1 cellular context compared by ENCODE assay signal in the genomic region with DNA sequence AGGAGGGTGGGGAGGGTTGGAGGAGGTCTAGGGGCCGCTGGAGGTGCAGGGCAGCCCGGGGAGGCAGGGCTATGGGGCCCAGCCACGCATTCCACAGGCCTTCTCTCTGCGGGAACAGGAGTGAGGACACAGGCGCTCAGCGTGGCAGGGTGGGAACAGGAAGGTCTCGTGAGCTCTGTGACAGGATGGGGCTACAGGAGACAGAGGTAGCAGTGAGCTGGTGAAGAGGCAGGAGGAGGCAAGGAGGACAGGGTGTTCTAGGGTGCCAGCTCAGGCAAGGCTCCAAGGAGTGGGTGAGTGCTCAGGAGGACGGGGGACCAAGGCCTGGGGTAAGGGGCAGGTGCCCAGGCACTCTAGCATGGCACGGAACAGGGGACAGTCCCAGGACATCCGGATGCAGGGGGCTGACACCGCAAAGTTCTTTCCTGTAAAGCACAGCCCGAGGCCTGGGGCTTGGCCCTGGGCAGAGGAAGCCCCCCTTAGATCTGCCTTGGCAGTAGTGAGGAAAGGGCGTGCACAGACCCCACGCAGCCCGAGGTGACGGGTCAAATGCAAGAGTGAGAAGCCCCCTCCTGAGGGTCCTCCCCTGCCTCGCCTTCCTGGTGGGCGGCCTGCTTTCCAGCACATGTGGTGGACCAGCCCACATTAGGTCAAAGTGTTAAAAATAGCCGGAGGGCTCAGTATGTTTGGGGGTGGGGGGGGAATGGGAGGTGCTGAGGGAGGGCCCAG.
TF ChIP-seq lines count a peak whose summit lies in the region.

No MANE protein-coding gene starts in this region.

TF ChIP-seq in K562, 482 proteins besides CTCF, POLR2A, EP300 and RAD21 (continues in another document):
- TF ChIP-seq ELF2 (CRISPR knock-in tag; IDR thresholded peaks at IDR 0.05) = peak; percentile 13; the same call in 1 of the 2 replicates
- TF ChIP-seq, protein P1, sequence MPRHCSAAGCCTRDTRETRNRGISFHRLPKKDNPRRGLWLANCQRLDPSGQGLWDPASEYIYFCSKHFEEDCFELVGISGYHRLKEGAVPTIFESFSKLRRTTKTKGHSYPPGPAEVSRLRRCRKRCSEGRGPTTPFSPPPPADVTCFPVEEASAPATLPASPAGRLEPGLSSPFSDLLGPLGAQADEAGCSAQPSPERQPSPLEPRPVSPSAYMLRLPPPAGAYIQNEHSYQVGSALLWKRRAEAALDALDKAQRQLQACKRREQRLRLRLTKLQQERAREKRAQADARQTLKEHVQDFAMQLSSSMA (CRISPR knock-in tag; IDR thresholded peaks at IDR 0.05) = no peak
- 0 out of 2 replicates have a peak, but pooled peaks have one; percentile 16 for TF ChIP-seq EGR1 (conservative IDR thresholded peaks at IDR 0.05)
- no peak for TF ChIP-seq FOXK2 (conservative IDR thresholded peaks at IDR 0.05 in 1 of 2, IDR thresholded peaks at IDR 0.05 in 1 of 2; ENCODE audit: low read depth in 2 of 2)
- TF ChIP-seq, protein P2, sequence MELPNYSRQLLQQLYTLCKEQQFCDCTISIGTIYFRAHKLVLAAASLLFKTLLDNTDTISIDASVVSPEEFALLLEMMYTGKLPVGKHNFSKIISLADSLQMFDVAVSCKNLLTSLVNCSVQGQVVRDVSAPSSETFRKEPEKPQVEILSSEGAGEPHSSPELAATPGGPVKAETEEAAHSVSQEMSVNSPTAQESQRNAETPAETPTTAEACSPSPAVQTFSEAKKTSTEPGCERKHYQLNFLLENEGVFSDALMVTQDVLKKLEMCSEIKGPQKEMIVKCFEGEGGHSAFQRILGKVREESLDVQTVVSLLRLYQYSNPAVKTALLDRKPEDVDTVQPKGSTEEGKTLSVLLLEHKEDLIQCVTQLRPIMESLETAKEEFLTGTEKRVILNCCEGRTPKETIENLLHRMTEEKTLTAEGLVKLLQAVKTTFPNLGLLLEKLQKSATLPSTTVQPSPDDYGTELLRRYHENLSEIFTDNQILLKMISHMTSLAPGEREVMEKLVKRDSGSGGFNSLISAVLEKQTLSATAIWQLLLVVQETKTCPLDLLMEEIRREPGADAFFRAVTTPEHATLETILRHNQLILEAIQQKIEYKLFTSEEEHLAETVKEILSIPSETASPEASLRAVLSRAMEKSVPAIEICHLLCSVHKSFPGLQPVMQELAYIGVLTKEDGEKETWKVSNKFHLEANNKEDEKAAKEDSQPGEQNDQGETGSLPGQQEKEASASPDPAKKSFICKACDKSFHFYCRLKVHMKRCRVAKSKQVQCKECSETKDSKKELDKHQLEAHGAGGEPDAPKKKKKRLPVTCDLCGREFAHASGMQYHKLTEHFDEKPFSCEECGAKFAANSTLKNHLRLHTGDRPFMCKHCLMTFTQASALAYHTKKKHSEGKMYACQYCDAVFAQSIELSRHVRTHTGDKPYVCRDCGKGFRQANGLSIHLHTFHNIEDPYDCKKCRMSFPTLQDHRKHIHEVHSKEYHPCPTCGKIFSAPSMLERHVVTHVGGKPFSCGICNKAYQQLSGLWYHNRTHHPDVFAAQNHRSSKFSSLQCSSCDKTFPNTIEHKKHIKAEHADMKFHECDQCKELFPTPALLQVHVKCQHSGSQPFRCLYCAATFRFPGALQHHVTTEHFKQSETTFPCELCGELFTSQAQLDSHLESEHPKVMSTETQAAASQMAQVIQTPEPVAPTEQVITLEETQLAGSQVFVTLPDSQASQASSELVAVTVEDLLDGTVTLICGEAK (IDR thresholded peaks at IDR 0.05) = 0 out of 2 replicates have a peak, but pooled peaks have one; percentile 9
- TF ChIP-seq, protein P2 (CRISPR knock-in tag; IDR thresholded peaks at IDR 0.05) = 0 out of 2 replicates have a peak, but pooled peaks have one; percentile 24
- TF ChIP-seq, protein P3, sequence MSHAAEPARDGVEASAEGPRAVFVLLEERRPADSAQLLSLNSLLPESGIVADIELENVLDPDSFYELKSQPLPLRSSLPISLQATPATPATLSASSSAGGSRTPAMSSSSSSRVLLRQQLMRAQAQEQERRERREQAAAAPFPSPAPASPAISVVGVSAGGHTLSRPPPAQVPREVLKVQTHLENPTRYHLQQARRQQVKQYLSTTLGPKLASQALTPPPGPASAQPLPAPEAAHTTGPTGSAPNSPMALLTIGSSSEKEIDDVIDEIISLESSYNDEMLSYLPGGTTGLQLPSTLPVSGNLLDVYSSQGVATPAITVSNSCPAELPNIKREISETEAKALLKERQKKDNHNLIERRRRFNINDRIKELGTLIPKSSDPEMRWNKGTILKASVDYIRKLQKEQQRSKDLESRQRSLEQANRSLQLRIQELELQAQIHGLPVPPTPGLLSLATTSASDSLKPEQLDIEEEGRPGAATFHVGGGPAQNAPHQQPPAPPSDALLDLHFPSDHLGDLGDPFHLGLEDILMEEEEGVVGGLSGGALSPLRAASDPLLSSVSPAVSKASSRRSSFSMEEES (CRISPR knock-in tag; IDR thresholded peaks at IDR 0.05) = no peak
- TF ChIP-seq CHD1 (IDR thresholded peaks at IDR 0.05; ENCODE audit: low read length) = no peak
- TF ChIP-seq ZNF184 (CRISPR knock-in tag; IDR thresholded peaks at IDR 0.05) = no peak
- no peak for TF ChIP-seq RUNX1 (IDR thresholded peaks at IDR 0.05; ENCODE audit: low read depth)
- 0 out of 2 replicates have a peak, but pooled peaks have one; percentile 63 for TF ChIP-seq ZNF124 (CRISPR knock-in tag; IDR thresholded peaks at IDR 0.05)
- TF ChIP-seq HCFC1 (IDR thresholded peaks at IDR 0.05; ENCODE audit: low read depth, low read length) = no peak
- peak; percentile 36; the same call in 1 of the 2 replicates for TF ChIP-seq POLR2G (IDR thresholded peaks at IDR 0.05; ENCODE audit: low read depth, low read length)
- no peak for TF ChIP-seq SUPT5H (IDR thresholded peaks at IDR 0.05)
- TF ChIP-seq, protein P4, sequence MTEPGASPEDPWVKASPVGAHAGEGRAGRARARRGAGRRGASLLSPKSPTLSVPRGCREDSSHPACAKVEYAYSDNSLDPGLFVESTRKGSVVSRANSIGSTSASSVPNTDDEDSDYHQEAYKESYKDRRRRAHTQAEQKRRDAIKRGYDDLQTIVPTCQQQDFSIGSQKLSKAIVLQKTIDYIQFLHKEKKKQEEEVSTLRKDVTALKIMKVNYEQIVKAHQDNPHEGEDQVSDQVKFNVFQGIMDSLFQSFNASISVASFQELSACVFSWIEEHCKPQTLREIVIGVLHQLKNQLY (CRISPR knock-in tag; conservative IDR thresholded peaks at IDR 0.05) = no peak
- TF ChIP-seq, protein P5, sequence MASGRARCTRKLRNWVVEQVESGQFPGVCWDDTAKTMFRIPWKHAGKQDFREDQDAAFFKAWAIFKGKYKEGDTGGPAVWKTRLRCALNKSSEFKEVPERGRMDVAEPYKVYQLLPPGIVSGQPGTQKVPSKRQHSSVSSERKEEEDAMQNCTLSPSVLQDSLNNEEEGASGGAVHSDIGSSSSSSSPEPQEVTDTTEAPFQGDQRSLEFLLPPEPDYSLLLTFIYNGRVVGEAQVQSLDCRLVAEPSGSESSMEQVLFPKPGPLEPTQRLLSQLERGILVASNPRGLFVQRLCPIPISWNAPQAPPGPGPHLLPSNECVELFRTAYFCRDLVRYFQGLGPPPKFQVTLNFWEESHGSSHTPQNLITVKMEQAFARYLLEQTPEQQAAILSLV (tag; IDR thresholded peaks at IDR 0.05) = no peak
- TF ChIP-seq KDM4B (IDR thresholded peaks at IDR 0.05; ENCODE audit: borderline replicate concordance in 2 of 2, low read depth in 1 of 2) = no peak
- TF ChIP-seq, protein P6, sequence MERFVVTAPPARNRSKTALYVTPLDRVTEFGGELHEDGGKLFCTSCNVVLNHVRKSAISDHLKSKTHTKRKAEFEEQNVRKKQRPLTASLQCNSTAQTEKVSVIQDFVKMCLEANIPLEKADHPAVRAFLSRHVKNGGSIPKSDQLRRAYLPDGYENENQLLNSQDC (CRISPR knock-in tag; IDR thresholded peaks at IDR 0.05) = no peak
- no peak for TF ChIP-seq SRF (CRISPR knock-in tag; IDR thresholded peaks at IDR 0.05)
- TF ChIP-seq ZBTB7A (IDR thresholded peaks at IDR 0.05; ENCODE audit: borderline replicate concordance, control insufficient read depth, low read depth, low read length) = peak; percentile 97
- TF ChIP-seq ZNF239 (CRISPR knock-in tag; IDR thresholded peaks at IDR 0.05) = no peak
- peak; percentile 37; the same call in 1 of the 2 replicates for TF ChIP-seq ZNF263 (CRISPR knock-in tag; IDR thresholded peaks at IDR 0.05; ENCODE audit: borderline replicate concordance)
- no peak for TF ChIP-seq MCM3 (IDR thresholded peaks at IDR 0.05)
- TF ChIP-seq, protein P7, sequence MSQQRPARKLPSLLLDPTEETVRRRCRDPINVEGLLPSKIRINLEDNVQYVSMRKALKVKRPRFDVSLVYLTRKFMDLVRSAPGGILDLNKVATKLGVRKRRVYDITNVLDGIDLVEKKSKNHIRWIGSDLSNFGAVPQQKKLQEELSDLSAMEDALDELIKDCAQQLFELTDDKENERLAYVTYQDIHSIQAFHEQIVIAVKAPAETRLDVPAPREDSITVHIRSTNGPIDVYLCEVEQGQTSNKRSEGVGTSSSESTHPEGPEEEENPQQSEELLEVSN (IDR thresholded peaks at IDR 0.05; ENCODE audit: borderline replicate concordance in 1 of 2, extremely low read depth in 1 of 2, insufficient read depth in 1 of 2, insufficient read length in 1 of 2, low read depth in 1 of 2, low read length in 1 of 2, poor library complexity in 1 of 2, severe bottlenecking in 1 of 2) = peak in 1 of 2 experiments; percentile 29
- no peak for TF ChIP-seq SREBF2 (CRISPR knock-in tag; IDR thresholded peaks at IDR 0.05)
- TF ChIP-seq NR4A1 (CRISPR knock-in tag; IDR thresholded peaks at IDR 0.05) = no peak
- peak; percentile 13; the same call in 1 of the 2 replicates for TF ChIP-seq NR4A1 (tag; IDR thresholded peaks at IDR 0.05)
- peak; percentile 20 for TF ChIP-seq HMGN3 (IDR thresholded peaks at IDR 0.05; ENCODE audit: borderline replicate concordance, extremely low read depth, insufficient read length, low read depth, low read length)
- TF ChIP-seq MAZ (CRISPR knock-in tag; conservative IDR thresholded peaks at IDR 0.05 in 1 of 2, IDR thresholded peaks at IDR 0.05 in 1 of 2) = 0 out of 4 replicates have a peak, but pooled peaks of 1 of the 2 experiments have one; percentile 4
- TF ChIP-seq MEF2A (IDR thresholded peaks at IDR 0.05; ENCODE audit: control insufficient read depth, low read depth, low read length) = peak; percentile 85
- TF ChIP-seq, protein P8, sequence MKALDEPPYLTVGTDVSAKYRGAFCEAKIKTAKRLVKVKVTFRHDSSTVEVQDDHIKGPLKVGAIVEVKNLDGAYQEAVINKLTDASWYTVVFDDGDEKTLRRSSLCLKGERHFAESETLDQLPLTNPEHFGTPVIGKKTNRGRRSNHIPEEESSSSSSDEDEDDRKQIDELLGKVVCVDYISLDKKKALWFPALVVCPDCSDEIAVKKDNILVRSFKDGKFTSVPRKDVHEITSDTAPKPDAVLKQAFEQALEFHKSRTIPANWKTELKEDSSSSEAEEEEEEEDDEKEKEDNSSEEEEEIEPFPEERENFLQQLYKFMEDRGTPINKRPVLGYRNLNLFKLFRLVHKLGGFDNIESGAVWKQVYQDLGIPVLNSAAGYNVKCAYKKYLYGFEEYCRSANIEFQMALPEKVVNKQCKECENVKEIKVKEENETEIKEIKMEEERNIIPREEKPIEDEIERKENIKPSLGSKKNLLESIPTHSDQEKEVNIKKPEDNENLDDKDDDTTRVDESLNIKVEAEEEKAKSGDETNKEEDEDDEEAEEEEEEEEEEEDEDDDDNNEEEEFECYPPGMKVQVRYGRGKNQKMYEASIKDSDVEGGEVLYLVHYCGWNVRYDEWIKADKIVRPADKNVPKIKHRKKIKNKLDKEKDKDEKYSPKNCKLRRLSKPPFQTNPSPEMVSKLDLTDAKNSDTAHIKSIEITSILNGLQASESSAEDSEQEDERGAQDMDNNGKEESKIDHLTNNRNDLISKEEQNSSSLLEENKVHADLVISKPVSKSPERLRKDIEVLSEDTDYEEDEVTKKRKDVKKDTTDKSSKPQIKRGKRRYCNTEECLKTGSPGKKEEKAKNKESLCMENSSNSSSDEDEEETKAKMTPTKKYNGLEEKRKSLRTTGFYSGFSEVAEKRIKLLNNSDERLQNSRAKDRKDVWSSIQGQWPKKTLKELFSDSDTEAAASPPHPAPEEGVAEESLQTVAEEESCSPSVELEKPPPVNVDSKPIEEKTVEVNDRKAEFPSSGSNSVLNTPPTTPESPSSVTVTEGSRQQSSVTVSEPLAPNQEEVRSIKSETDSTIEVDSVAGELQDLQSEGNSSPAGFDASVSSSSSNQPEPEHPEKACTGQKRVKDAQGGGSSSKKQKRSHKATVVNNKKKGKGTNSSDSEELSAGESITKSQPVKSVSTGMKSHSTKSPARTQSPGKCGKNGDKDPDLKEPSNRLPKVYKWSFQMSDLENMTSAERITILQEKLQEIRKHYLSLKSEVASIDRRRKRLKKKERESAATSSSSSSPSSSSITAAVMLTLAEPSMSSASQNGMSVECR (CRISPR knock-in tag; IDR thresholded peaks at IDR 0.05) = peak; percentile 40; the same call in 1 of the 2 replicates
- no peak for TF ChIP-seq CBFA2T2 (conservative IDR thresholded peaks at IDR 0.05)
